Comparison of ENCODE assay signal across 8 cellular contexts in the genomic region with DNA sequence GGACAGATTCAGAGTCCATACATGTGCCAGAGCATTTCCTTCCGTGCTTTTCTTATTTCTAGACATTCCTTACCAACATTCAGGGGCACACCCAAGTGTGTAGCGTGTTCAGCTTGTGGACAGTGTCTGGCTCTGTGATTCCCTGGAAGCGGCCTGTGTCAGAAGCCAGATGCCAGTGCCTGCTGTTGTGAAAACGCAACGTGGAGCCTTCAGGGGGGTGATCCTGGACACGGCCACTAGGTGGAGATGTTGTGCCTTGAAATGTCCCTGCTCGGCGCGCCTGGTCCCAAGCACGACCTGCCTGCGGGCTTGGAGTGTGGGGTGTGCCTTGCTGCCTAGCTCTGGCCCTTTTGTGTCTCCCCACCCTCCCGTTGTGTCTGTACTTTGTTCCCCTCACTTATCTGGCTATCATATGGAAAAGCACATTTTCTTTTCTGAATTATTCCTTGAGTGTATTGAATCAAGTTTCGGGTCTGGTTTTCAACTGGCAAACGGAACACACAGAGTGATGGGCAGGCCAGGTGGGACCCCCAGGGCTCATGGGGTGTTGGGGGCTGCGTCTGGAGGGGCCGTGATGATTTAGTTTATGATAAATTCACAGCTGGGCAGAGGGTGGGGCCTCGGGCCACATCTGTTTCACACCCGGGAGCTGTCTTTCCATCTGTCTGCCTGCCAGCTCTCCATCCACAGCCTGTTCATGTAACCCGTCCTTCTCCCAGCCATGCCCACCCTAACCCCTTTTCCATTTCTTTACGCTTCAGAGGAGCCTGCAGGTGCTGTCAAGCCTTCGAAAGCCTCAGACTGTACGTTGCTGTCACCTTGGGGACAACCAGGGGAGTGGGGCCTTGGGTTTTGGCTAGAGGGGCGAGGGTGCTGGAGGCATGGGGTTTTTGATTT.
DNase-seq lines count a peak whose midpoint lies in the region; ATAC-seq lines count a peak whose summit lies in the region.

No MANE protein-coding gene starts in this region.

- H3K9me3 ChIP-seq in GM23248 (ENCODE audit: low read depth) = no peaks in the 10 kb centered on the region

- H4K20me1 ChIP-seq in GM23248 (ENCODE audit: insufficient read depth) = no peaks in the 10 kb centered on the region

- DNase-seq in Ammon's horn (ENCODE audit: low spot score) (peak; percentile 86), GM23248 (peak; percentile 81), NCI-H748 (lab: John Stamatoyannopoulos, UW; ENCODE audit: unreplicated experiment) (peak; percentile 40), epidermal melanocyte (ENCODE audit: insufficient read length, low spot score) (peak; percentile 44), mucosa of gallbladder (ENCODE audit: low spot score) (peak; percentile 69)
- DNase-seq in activated CD8-positive, alpha-beta memory T cell treated with anti-CD3 and anti-CD28 coated beads for 4 hours (ENCODE audit: low read depth in 2 of 2) = peak; percentile 29 to 36
- DNase-seq in stimulated activated CD8-positive, alpha-beta memory T cell treated with anti-CD3 and anti-CD28 coated beads, Interleukin-7, amount 100 ng/mL, for 24 hours (ENCODE audit: low read depth) = peak; percentile 52

- in situ Hi-C loops in GM23248 (cut with MboI) = no loop called here

- WGBS in GM23248 (ENCODE audit: low coverage in 1 of 2, low lambda C conversion rate in 2 of 2, missing lambda C conversion rate in 2 of 2), 2 experiments = 34 to 35% methylated on average over 23 of the region's 23 CpGs

- no peak overlapping the region for H3K4me3 ChIP-seq in GM23248

- no peak overlapping the region for H3K27ac ChIP-seq in GM23248

- no peaks in the 10 kb centered on the region for H3K4me1 ChIP-seq in GM23248 (ENCODE audit: insufficient read depth)

- H3K9ac ChIP-seq in GM23248 = no peak overlapping the region

- H2AFZ ChIP-seq in GM23248 = no peak overlapping the region

- H3K27me3 ChIP-seq in GM23248 (replicated peaks; ENCODE audit: insufficient read depth) = peaks cover 38% of the 10 kb centered on the region

- no peak overlapping the region for H3K4me2 ChIP-seq in GM23248 (ENCODE audit: unreplicated experiment)

- H3K36me3 ChIP-seq in GM23248 (ENCODE audit: low read depth) = no peaks in the 10 kb centered on the region

- no peaks in the 10 kb centered on the region for H3K79me2 ChIP-seq in GM23248 (ENCODE audit: insufficient read depth)

- no peaks in the 10 kb centered on the region for H3F3A ChIP-seq in GM23248 (ENCODE audit: insufficient read depth)

- H3K9me2 ChIP-seq in GM23248 (ENCODE audit: insufficient read depth) = no peaks in the 10 kb centered on the region

- no peak for ATAC-seq in GM18498 (IDR thresholded peaks at IDR 0.05; ENCODE audit: unreplicated experiment)

Comparison
In these comparisons a context has a peak if more than half of its experiments do, and no peak if none do; other contexts are left out.
1. DNase-seq: peak in every context shown above with its lines; median percentile 86 in Ammon's horn; 81 in GM23248; 69 in mucosa of gallbladder; 52 in stimulated activated CD8-positive, alpha-beta memory T cell treated with anti-CD3 and anti-CD28 coated beads, Interleukin-7, amount 100 ng/mL, for 24 hours; 44 in epidermal melanocyte; 40 in NCI-H748; 32 in activated CD8-positive, alpha-beta memory T cell treated with anti-CD3 and anti-CD28 coated beads for 4 hours.